Comparison of ENCODE assay signal across 27 cellular contexts in genomic region chr5:174457141-174457678, GRCh38.
"Had no signal": no experiment of that assay in that cellular context is flagged by ENCODE, and none has a peak within 500 bp of the region (broad histone marks: within the 10 kb centered on the region; RNA-seq: fewer than 3 reads in every experiment).

No MANE protein-coding gene starts in this region.

- H2AFZ ChIP-seq: hepatocyte had no signal

- H3K27ac ChIP-seq: epithelial cell of prostate, esophagus squamous epithelium, gastrocnemius medialis, hepatocyte, ovary, psoas muscle, sigmoid colon, upper lobe of left lung, vagina had no signal

- H3K4me3 ChIP-seq: esophagus squamous epithelium, gastrocnemius medialis, hepatocyte, ovary, psoas muscle, sigmoid colon, upper lobe of left lung, vagina had no signal

- H3K27me3 ChIP-seq: gastrocnemius medialis, hepatocyte, ovary, sigmoid colon, upper lobe of left lung, vagina had no signal

- H3K4me1 ChIP-seq: gastrocnemius medialis, psoas muscle, sigmoid colon, upper lobe of left lung, vagina had no signal

- H3K4me2 ChIP-seq: hepatocyte had no signal

- FAIRE-seq: bronchial epithelial cell had no signal

- H3K79me2 ChIP-seq: hepatocyte had no signal

- H3K36me3 ChIP-seq: esophagus squamous epithelium, gastrocnemius medialis, ovary, sigmoid colon, upper lobe of left lung, vagina had no signal

- H3K9me3 ChIP-seq: esophagus squamous epithelium, gastrocnemius medialis, ovary, psoas muscle, sigmoid colon, upper lobe of left lung, vagina had no signal

- DNase-seq: activated CD4-positive, alpha-beta T cell treated with anti-CD3 and anti-CD28 coated beads for 36 hours; activated CD4-positive, CD25-positive, alpha-beta regulatory T cell; activated CD8-positive, alpha-beta memory T cell treated with anti-CD3 and anti-CD28 coated beads, Interleukin-2, amount 10 ng/mL, durations not matched to agents 7 days and 5 days; activated CD8-positive, alpha-beta T cell treated with anti-CD3 and anti-CD28 coated beads, Interleukin-2, amount 10 ng/mL, durations not matched to agents 7 days and 5 days; activated T-cell treated with anti-CD3 and anti-CD28 coated beads, Interleukin-2, amount 50 U/mL, for 48 hours; anterior cingulate cortex; dermis blood vessel endothelial cell; effector CD4-positive, alpha-beta T cell; esophagus squamous epithelium; gastrocnemius medialis; immature natural killer cell; kidney; left colon; mammary epithelial cell; midbrain; naive thymus-derived CD4-positive, alpha-beta T cell; ovary; psoas muscle; sigmoid colon; small intestine; stimulated activated CD4-positive, alpha-beta T cell treated with anti-CD3 and anti-CD28 coated beads, Interleukin-4, amount 100 ng/mL, for 24 hours; upper lobe of left lung had no signal

- ATAC-seq: activated CD4-positive, alpha-beta T cell treated with anti-CD3 and anti-CD28 coated beads for 36 hours; activated CD8-positive, alpha-beta memory T cell treated with anti-CD3 and anti-CD28 coated beads, Interleukin-2, amount 10 ng/mL, durations not matched to agents 7 days and 5 days; activated CD8-positive, alpha-beta T cell treated with anti-CD3 and anti-CD28 coated beads, Interleukin-2, amount 10 ng/mL, durations not matched to agents 7 days and 5 days; gastrocnemius medialis; left colon; naive thymus-derived CD4-positive, alpha-beta T cell; psoas muscle; stimulated activated effector memory CD8-positive, alpha-beta T cell treated with anti-CD3 and anti-CD28 coated beads, Interleukin-12 subunit alpha, Interleukin-12 subunit beta, amount 100 ng/mL, for 72 hours had no signal
